In genomic region chr1:246355421-246356230, GRCh38 we compare ENCODE assay signal across 15 cellular contexts.
A peak's percentile ranks its signal among the peaks of the same experiment; 100 is the strongest.
DNase-seq lines count a peak whose midpoint lies in the region; ATAC-seq and TF ChIP-seq lines count a peak whose summit lies in the region.
"Had no signal": no experiment of that assay in that cellular context is flagged by ENCODE, and none has a peak within 500 bp of the region (broad histone marks: within the 10 kb centered on the region; RNA-seq: fewer than 3 reads in every experiment).

No MANE protein-coding gene starts in this region.

- H3K9me3 ChIP-seq in thyroid gland: no peaks in the 10 kb centered on the region

- H3K27me3 ChIP-seq in thyroid gland: no peaks in the 10 kb centered on the region

- peaks cover 1% of the 10 kb centered on the region for H3K36me3 Mint-ChIP-seq in WTC11

- peaks cover 5% of the 10 kb centered on the region for H3K9me3 Mint-ChIP-seq in WTC11

- TF ChIP-seq CTCF in WTC11 (IDR thresholded peaks at IDR 0.05) (no peak), thyroid gland (IDR thresholded peaks at IDR 0.05) (no peak)

- H3K27me3 Mint-ChIP-seq in WTC11 (ENCODE audit: low read depth): no peaks in the 10 kb centered on the region; the same call in 1 of the 2 replicates
- H3K27me3 Mint-ChIP-seq: activated naive CD8-positive, alpha-beta T cell treated with anti-CD3 and anti-CD28 coated beads, Interleukin-2, amount 50 U/mL, for 24 hours; CD8-positive, alpha-beta memory T cell; central memory CD8-positive, alpha-beta T cell had no signal

- DNase-seq in NCI-H748 (lab: John Stamatoyannopoulos, UW; ENCODE audit: unreplicated experiment): peak; percentile 19
- DNase-seq in NCI-H748 treated with DMSO at 0.1 percent for 48 hours (lab: John Stamatoyannopoulos, UW): no peak
- peak; percentile 36 for DNase-seq in WTC11 (ENCODE audit: low spot score)
- peak; percentile 84 for DNase-seq in islet precursor cell
- peak; percentile 2 to 6 for DNase-seq in thyroid gland
- DNase-seq in cerebellar cortex (ENCODE audit: low spot score): no peak
- DNase-seq in NCI-H2227 (lab: John Stamatoyannopoulos, UW; ENCODE audit: unreplicated experiment): no peak
- no peak for DNase-seq in AML-193 (lab: John Stamatoyannopoulos, UW)
- DNase-seq: activated CD4-positive, alpha-beta T cell treated with anti-CD3 and anti-CD28 coated beads, Interleukin-2, amount 50 U/mL, for 1 hour; activated naive CD8-positive, alpha-beta T cell treated with anti-CD3 and anti-CD28 coated beads, Interleukin-2, amount 50 U/mL, for 24 hours; CD8-positive, alpha-beta memory T cell; NCI-H2081 treated with DMSO at 0.1 percent for 48 hours; SIG-M5; T-helper 9 cell had no signal

- no peak overlapping the region for H3K4me3 ChIP-seq in thyroid gland (replicated peaks in 1 of 3)

- peak overlapping the region; percentile 4; the same call in 1 of the 2 replicates for H3K27ac Mint-ChIP-seq in WTC11
- H3K27ac Mint-ChIP-seq: activated naive CD8-positive, alpha-beta T cell treated with anti-CD3 and anti-CD28 coated beads, Interleukin-2, amount 50 U/mL, for 24 hours had no signal

- POLR2A ChIA-PET in WTC11 (lab: Charles Lee): no interaction called here

- CTCF ChIA-PET in WTC11 (lab: Charles Lee): interaction anchor here (0.7 to 1.3 kb wide), 6 partner anchors 19 to 74 kb away, joined by 3 to 4 read pairs (median 3); no protein-coding TSS in a partner anchor

- no peak overlapping the region for H3K4me3 Mint-ChIP-seq in WTC11
- H3K4me3 Mint-ChIP-seq: activated naive CD8-positive, alpha-beta T cell treated with anti-CD3 and anti-CD28 coated beads, Interleukin-2, amount 50 U/mL, for 24 hours; central memory CD8-positive, alpha-beta T cell had no signal

- intact Hi-C loops in thyroid gland (cut with DNase I): no loop called here

- no peak for TF ChIP-seq POLR2A in thyroid gland (IDR thresholded peaks at IDR 0.05)

- WGBS in thyroid gland, 2 donors: 86 to 98% methylated on average over 4 to 7 of the region's 8 CpGs

- H3K36me3 ChIP-seq in thyroid gland: no peaks in the 10 kb centered on the region

- no peak overlapping the region for H3K27ac ChIP-seq in thyroid gland

- H3K4me1 Mint-ChIP-seq in WTC11: peaks cover 30% of the 10 kb centered on the region
- H3K4me1 Mint-ChIP-seq: activated naive CD8-positive, alpha-beta T cell treated with anti-CD3 and anti-CD28 coated beads, Interleukin-2, amount 50 U/mL, for 24 hours had no signal

- ATAC-seq in WTC11: peak; percentile 77
- ATAC-seq: activated naive CD8-positive, alpha-beta T cell treated with anti-CD3 and anti-CD28 coated beads, Interleukin-2, amount 50 U/mL, for 24 hours had no signal

- no peaks in the 10 kb centered on the region for H3K4me1 ChIP-seq in thyroid gland

TF ChIP-seq in WTC11, 78 proteins besides CTCF, POLR2A, EP300 and RAD21:
- TF ChIP-seq NR1H2 (CRISPR knock-in tag; IDR thresholded peaks at IDR 0.05): no peak
- no peak for TF ChIP-seq CDX4 (CRISPR knock-in tag; IDR thresholded peaks at IDR 0.05; ENCODE audit: borderline replicate concordance)
- TF ChIP-seq MYBL2 (CRISPR knock-in tag; IDR thresholded peaks at IDR 0.05): no peak
- no peak for TF ChIP-seq ATF3 (CRISPR knock-in tag; conservative IDR thresholded peaks at IDR 0.05)
- no peak for TF ChIP-seq AR (CRISPR knock-in tag; IDR thresholded peaks at IDR 0.05)
- TF ChIP-seq NR3C1 (CRISPR knock-in tag; conservative IDR thresholded peaks at IDR 0.05; ENCODE audit: low read depth): no peak
- TF ChIP-seq STAT6 (CRISPR knock-in tag; conservative IDR thresholded peaks at IDR 0.05; ENCODE audit: low read depth): no peak

Comparison
In these comparisons a context has a peak if more than half of its experiments do, and no peak if none do; other contexts are left out.
1. DNase-seq: peak in NCI-H748 (single experiment), WTC11 (single experiment), islet precursor cell (single experiment) and thyroid gland (2 of 2); none in NCI-H748 treated with DMSO at 0.1 percent for 48 hours (single experiment), cerebellar cortex (single experiment), NCI-H2227 (single experiment) and AML-193 (0 of 2).